8 cellular contexts compared by ENCODE assay signal in the genomic region with DNA sequence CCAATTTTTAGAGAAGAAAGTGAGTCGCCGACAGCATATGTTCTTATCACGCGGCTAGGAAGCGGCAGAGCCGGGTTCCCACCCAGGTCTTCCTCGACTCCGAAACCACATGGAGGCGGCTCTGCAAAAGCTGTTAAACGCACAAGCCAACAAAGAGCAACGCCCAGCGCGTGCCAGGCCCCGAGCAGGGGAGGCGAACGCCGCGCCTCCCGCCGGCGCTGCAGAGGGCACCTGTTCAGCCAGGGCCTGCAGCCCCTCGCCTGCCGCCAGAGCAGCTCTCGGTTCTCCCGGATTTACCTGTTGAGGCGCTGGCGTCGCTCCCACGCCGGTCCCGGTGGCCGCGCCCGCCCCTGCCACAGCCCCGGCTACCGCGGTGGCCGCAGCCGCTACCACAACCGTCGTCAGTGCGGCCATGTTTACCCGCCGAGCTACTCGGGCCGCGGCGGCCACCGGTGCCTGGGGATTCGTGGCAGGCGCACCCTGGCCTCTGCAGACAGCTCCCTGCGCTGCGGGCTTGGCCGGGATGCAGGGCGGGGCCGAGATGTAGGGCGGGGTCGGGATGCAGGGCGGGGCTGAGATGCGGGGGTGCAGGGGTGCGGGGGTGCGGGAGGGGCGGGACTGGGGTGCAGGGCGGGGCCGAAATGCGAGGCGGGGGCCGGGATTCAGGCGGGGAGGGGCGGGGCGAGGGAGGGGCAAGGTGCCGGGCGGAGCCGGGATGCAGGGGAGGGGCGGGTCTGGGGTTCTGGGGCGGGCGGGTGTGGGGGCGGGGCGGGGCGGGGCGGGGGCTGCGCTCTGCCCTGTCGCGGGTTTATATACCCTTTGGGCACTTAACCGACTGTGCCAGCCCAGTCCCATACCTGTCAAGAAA. TPM values are rescaled to one million over a fixed set of nuclear protein-coding genes. Genes with fewer than 3 reads are reported as not detected.
DNase-seq lines count a peak whose midpoint lies in the region; ATAC-seq and TF ChIP-seq lines count a peak whose summit lies in the region.

A gene with protein sequence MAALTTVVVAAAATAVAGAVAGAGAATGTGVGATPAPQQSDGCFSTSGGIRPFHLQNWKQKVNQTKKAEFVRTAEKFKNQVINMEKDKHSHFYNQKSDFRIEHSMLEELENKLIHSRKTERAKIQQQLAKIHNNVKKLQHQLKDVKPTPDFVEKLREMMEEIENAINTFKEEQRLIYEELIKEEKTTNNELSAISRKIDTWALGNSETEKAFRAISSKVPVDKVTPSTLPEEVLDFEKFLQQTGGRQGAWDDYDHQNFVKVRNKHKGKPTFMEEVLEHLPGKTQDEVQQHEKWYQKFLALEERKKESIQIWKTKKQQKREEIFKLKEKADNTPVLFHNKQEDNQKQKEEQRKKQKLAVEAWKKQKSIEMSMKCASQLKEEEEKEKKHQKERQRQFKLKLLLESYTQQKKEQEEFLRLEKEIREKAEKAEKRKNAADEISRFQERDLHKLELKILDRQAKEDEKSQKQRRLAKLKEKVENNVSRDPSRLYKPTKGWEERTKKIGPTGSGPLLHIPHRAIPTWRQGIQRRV (minus strand): TSS at position 525 of the 868 bp plus-strand sequence. CDS start 111 bp downstream, at position 414.

- DNase-seq in DMS114 treated with DMSO at 0.1 percent for 48 hours (lab: John Stamatoyannopoulos, UW; ENCODE audit: unreplicated experiment), result peak; percentile 26
- peak; percentile 78 for DNase-seq in RKO (ENCODE audit: low spot score)
- DNase-seq in activated T-helper 2 cell treated with anti-CD3 and anti-CD28 coated beads, Interferon-gamma antibody, Interleukin-2, Interleukin-4, amounts not matched to agents 10 μg/mL and 5 μg/mL and 100 μg/mL, durations not matched to agents 14 hours and 24 hours and 36 hours (ENCODE audit: low spot score), result peak; percentile 57
- peak; percentile 76 to 91 for DNase-seq in foreskin fibroblast
- peak; percentile 89 for DNase-seq in neural progenitor cell (ENCODE audit: low spot score)

- no peaks in the 10 kb centered on the region for H3K4me1 ChIP-seq in HUES48 (ENCODE audit: control insufficient read depth, insufficient read depth, low read length)
- peaks cover 9% of the 10 kb centered on the region for H3K4me1 ChIP-seq in neural progenitor cell
- peaks cover 5% of the 10 kb centered on the region for H3K4me1 ChIP-seq in stomach smooth muscle (ENCODE audit: control insufficient read depth, insufficient read depth, low read length)

- TF ChIP-seq CTCF in foreskin fibroblast (IDR thresholded peaks at IDR 0.05; ENCODE audit: low read depth, low read length), result no peak
- no peak for TF ChIP-seq CTCF in neural progenitor cell (IDR thresholded peaks at IDR 0.05)

- peaks cover 41% of the 10 kb centered on the region for H3K79me2 ChIP-seq in neural progenitor cell (ENCODE audit: low read depth)

- intact Hi-C loops in activated T-helper 2 cell treated with anti-CD3 and anti-CD28 coated beads, Interferon-gamma antibody, Interleukin-2, Interleukin-4, amounts not matched to agents 10 μg/mL and 5 μg/mL and 100 μg/mL, durations not matched to agents 14 hours and 24 hours and 36 hours (cut with micrococcal nuclease), result loop anchor here (1.0 to 10.0 kb wide), 6 partner anchors 34 to 1281 kb away; a partner anchor contains a TSS

- H3K4me1 Mint-ChIP-seq in activated T-helper 2 cell treated with anti-CD3 and anti-CD28 coated beads, Interferon-gamma antibody, Interleukin-2, Interleukin-4, amounts not matched to agents 10 μg/mL and 5 μg/mL and 100 μg/mL, durations not matched to agents 14 hours and 24 hours and 36 hours (ENCODE audit: low read depth), result peaks cover 5% of the 10 kb centered on the region
- H3K4me1 Mint-ChIP-seq in neural progenitor cell, result peaks cover 3% of the 10 kb centered on the region

- peak within 1 kb of the TSS; percentile 81 for H2AFZ ChIP-seq in neural progenitor cell (replicated peaks)

- H3K27ac Mint-ChIP-seq in activated T-helper 2 cell treated with anti-CD3 and anti-CD28 coated beads, Interferon-gamma antibody, Interleukin-2, Interleukin-4, amounts not matched to agents 10 μg/mL and 5 μg/mL and 100 μg/mL, durations not matched to agents 14 hours and 24 hours and 36 hours, result no peak within 1 kb of the TSS
- H3K27ac Mint-ChIP-seq in neural progenitor cell, result peak within 1 kb of the TSS; percentile 38

- H3K4me3 Mint-ChIP-seq in activated T-helper 2 cell treated with anti-CD3 and anti-CD28 coated beads, Interferon-gamma antibody, Interleukin-2, Interleukin-4, amounts not matched to agents 10 μg/mL and 5 μg/mL and 100 μg/mL, durations not matched to agents 14 hours and 24 hours and 36 hours (ENCODE audit: low read depth), result peak within 1 kb of the TSS; percentile 82
- H3K4me3 Mint-ChIP-seq in neural progenitor cell, result peak within 1 kb of the TSS; percentile 97

- peak within 1 kb of the TSS; percentile 87 for H3K4me2 ChIP-seq in neural progenitor cell

- no peaks in the 10 kb centered on the region for H3K27me3 ChIP-seq in HUES48 (ENCODE audit: control insufficient read depth, insufficient read depth, low read length)
- no peaks in the 10 kb centered on the region for H3K27me3 ChIP-seq in neural progenitor cell
- H3K27me3 ChIP-seq in stomach smooth muscle (ENCODE audit: control insufficient read depth in 1 of 2, insufficient read depth in 2 of 2, low read length in 2 of 2), result no peaks in the 10 kb centered on the region

- H3K27ac ChIP-seq in HUES48 (ENCODE audit: low read depth, low read length) (peak within 1 kb of the TSS; percentile 73), neural progenitor cell (no peak within 1 kb of the TSS), stomach smooth muscle (ENCODE audit: low read length) (no peak within 1 kb of the TSS)

- H3K9ac ChIP-seq in HUES48 (ENCODE audit: low read depth, low read length) (peak within 1 kb of the TSS; percentile 82), neural progenitor cell (peak within 1 kb of the TSS; percentile 24), stomach smooth muscle (ENCODE audit: low read length in 2 of 2) (peak within 1 kb of the TSS; percentile 36 to 60)

- H3K9me3 Mint-ChIP-seq in activated T-helper 2 cell treated with anti-CD3 and anti-CD28 coated beads, Interferon-gamma antibody, Interleukin-2, Interleukin-4, amounts not matched to agents 10 μg/mL and 5 μg/mL and 100 μg/mL, durations not matched to agents 14 hours and 24 hours and 36 hours, result peaks cover 9% of the 10 kb centered on the region
- peaks cover 17% of the 10 kb centered on the region for H3K9me3 Mint-ChIP-seq in neural progenitor cell

- peak within 1 kb of the TSS; percentile 91 for H3K4me3 ChIP-seq in HUES48 (ENCODE audit: low read depth, low read length)
- peak within 1 kb of the TSS; percentile 66 to 87 for H3K4me3 ChIP-seq in foreskin fibroblast (ENCODE audit: low read depth in 1 of 2, low read length in 2 of 2)
- peak within 1 kb of the TSS; percentile 71 for H3K4me3 ChIP-seq in neural progenitor cell
- peak within 1 kb of the TSS; percentile 60 to 85 for H3K4me3 ChIP-seq in stomach smooth muscle (ENCODE audit: low read length in 2 of 2)

- H3K9me3 ChIP-seq in HUES48 (ENCODE audit: control insufficient read depth, insufficient read depth, low read length) (no peaks in the 10 kb centered on the region), neural progenitor cell (ENCODE audit: low read depth) (no peaks in the 10 kb centered on the region), stomach smooth muscle (ENCODE audit: control insufficient read depth in 2 of 2, low read length in 2 of 2) (no peaks in the 10 kb centered on the region)

- peak; percentile 75 for ATAC-seq in GM21447 (IDR thresholded peaks at IDR 0.05; ENCODE audit: unreplicated experiment)

- H3K36me3 ChIP-seq in HUES48 (ENCODE audit: control insufficient read depth, insufficient read depth, low read length) (no peaks in the 10 kb centered on the region), neural progenitor cell (no peaks in the 10 kb centered on the region), stomach smooth muscle (ENCODE audit: control insufficient read depth in 2 of 2, insufficient read depth in 2 of 2, low read length in 2 of 2) (no peaks in the 10 kb centered on the region)

- peaks cover 55% of the 10 kb centered on the region for H3K27me3 Mint-ChIP-seq in activated T-helper 2 cell treated with anti-CD3 and anti-CD28 coated beads, Interferon-gamma antibody, Interleukin-2, Interleukin-4, amounts not matched to agents 10 μg/mL and 5 μg/mL and 100 μg/mL, durations not matched to agents 14 hours and 24 hours and 36 hours (ENCODE audit: low read depth)
- peaks cover 2% of the 10 kb centered on the region for H3K27me3 Mint-ChIP-seq in neural progenitor cell (ENCODE audit: insufficient read depth, low read depth)

- H3F3A ChIP-seq in neural progenitor cell (ENCODE audit: low read depth), result peaks cover 7% of the 10 kb centered on the region

- no peaks in the 10 kb centered on the region for H4K20me1 ChIP-seq in neural progenitor cell (ENCODE audit: low read depth)

- H3K36me3 Mint-ChIP-seq in activated T-helper 2 cell treated with anti-CD3 and anti-CD28 coated beads, Interferon-gamma antibody, Interleukin-2, Interleukin-4, amounts not matched to agents 10 μg/mL and 5 μg/mL and 100 μg/mL, durations not matched to agents 14 hours and 24 hours and 36 hours (ENCODE audit: low read depth), result no peaks in the 10 kb centered on the region
- H3K36me3 Mint-ChIP-seq in neural progenitor cell, result peaks cover 19% of the 10 kb centered on the region

RNA-seq across cellular contexts. Expression of the gene that starts here (rescaled TPM):
- 0.32 and 0.34 TPM in 2 replicates for total RNA-seq in activated T-helper 2 cell treated with anti-CD3 and anti-CD28 coated beads, Interferon-gamma antibody, Interleukin-2, Interleukin-4, amounts not matched to agents 10 μg/mL and 5 μg/mL and 100 μg/mL, durations not matched to agents 14 hours and 24 hours and 36 hours
- total RNA-seq in neural progenitor cell (ENCODE audit: low replicate concordance), result 22.0 and 33.6 TPM in 2 replicates

Comparison
In these comparisons a context has a peak if more than half of its experiments do, and no peak if none do; other contexts are left out.
1. RNA of the gene that starts here (total RNA-seq): 22.0 to 33.6 TPM in neural progenitor cell; 0.32 to 0.34 TPM in activated T-helper 2 cell treated with anti-CD3 and anti-CD28 coated beads, Interferon-gamma antibody, Interleukin-2, Interleukin-4, amounts not matched to agents 10 μg/mL and 5 μg/mL and 100 μg/mL, durations not matched to agents 14 hours and 24 hours and 36 hours; every median in the first group is over 10 times any median in the second.
2. Peak in DNase-seq in activated T-helper 2 cell treated with anti-CD3 and anti-CD28 coated beads, Interferon-gamma antibody, Interleukin-2, Interleukin-4, amounts not matched to agents 10 μg/mL and 5 μg/mL and 100 μg/mL, durations not matched to agents 14 hours and 24 hours and 36 hours; RNA of the gene not detected or under 1 TPM.
3. DNase-seq: peak in every context shown above with its lines; median percentile 89 in neural progenitor cell; 84 in foreskin fibroblast; 78 in RKO; 57 in activated T-helper 2 cell treated with anti-CD3 and anti-CD28 coated beads, Interferon-gamma antibody, Interleukin-2, Interleukin-4, amounts not matched to agents 10 μg/mL and 5 μg/mL and 100 μg/mL, durations not matched to agents 14 hours and 24 hours and 36 hours; 26 in DMS114 treated with DMSO at 0.1 percent for 48 hours.
4. H3K9ac ChIP-seq: peak in every context shown above with its lines; median percentile 82 in HUES48; 48 in stomach smooth muscle; 24 in neural progenitor cell.
5. Peak in every context shown above with its lines, with median percentiles within 50 percentile points of each other: H3K4me3 ChIP-seq.